In genomic region chr15:92082217-92082843, GRCh38 we compare ENCODE assay signal across 8 cellular contexts.
DNase-seq lines count a peak whose midpoint lies in the region; ATAC-seq and TF ChIP-seq lines count a peak whose summit lies in the region.

No MANE protein-coding gene starts in this region.

- POLR2A ChIA-PET in AG04450 (lab: Yijun Ruan, JAX) (interaction anchor here (0.6 kb wide), 1 partner anchor 113 kb away, joined by 3 read pairs; no protein-coding TSS in a partner anchor), RWPE1 (lab: Yijun Ruan, JAX; ENCODE audit: low non-redundant PET) (no interaction called here)

- ATAC-seq in HG03469 (IDR thresholded peaks at IDR 0.05; ENCODE audit: unreplicated experiment) = no peak

- H3K9me3 ChIP-seq in AG04450 (ENCODE audit: control insufficient read depth, insufficient read depth, low read length) (no peaks in the 10 kb centered on the region), adrenal gland (replicated peaks in 1 of 3) (no peaks in the 10 kb centered on the region), left ventricle myocardium inferior (replicated peaks) (no peaks in the 10 kb centered on the region)

- no peak overlapping the region for H3K27ac ChIP-seq in AG04450 (ENCODE audit: low read depth, low read length)
- H3K27ac ChIP-seq in KMS-11 = no peak overlapping the region
- H3K27ac ChIP-seq in RWPE1 = no peak overlapping the region
- H3K27ac ChIP-seq in adrenal gland = no peak overlapping the region
- H3K27ac ChIP-seq in left ventricle myocardium inferior (replicated peaks) = peak overlapping the region; percentile 74

- H4K20me1 ChIP-seq in KMS-11 (ENCODE audit: insufficient read depth) = no peaks in the 10 kb centered on the region

- H3K27me3 ChIP-seq in AG04450 (ENCODE audit: control insufficient read depth, insufficient read depth, low read length) (no peaks in the 10 kb centered on the region), KMS-11 (ENCODE audit: insufficient read depth, low read depth) (no peaks in the 10 kb centered on the region), adrenal gland (no peaks in the 10 kb centered on the region), left ventricle myocardium inferior (ENCODE audit: low read depth) (no peaks in the 10 kb centered on the region)

- no peak overlapping the region for H3K4me2 ChIP-seq in KMS-11

- in situ Hi-C loops in GM13976 (cut with MboI; ENCODE audit: low sequenced_read_pairs, unreplicated experiment) = loop anchor here (10.0 to 25.0 kb wide), 2 partner anchors 630 to 778 kb away; no protein-coding TSS in a partner anchor

- H3K79me2 ChIP-seq in KMS-11 (ENCODE audit: insufficient read depth, low read depth) = no peaks in the 10 kb centered on the region

- DNase-seq in AG04450 (ENCODE audit: low read depth, low spot score) (peak; percentile 47), GM13976 (ENCODE audit: low spot score) (peak; percentile 63), RWPE1 (ENCODE audit: low spot score) (peak; percentile 63), adrenal gland (peak; percentile 59 to 89 (median 69)), left ventricle myocardium inferior (peak; percentile 67), retina (peak; percentile 89)

- CTCF ChIA-PET in AG04450 (lab: Charles Lee) (interaction anchor here (0.5 to 4.6 kb wide), 20 partner anchors 8 to 784 kb away, joined by 3 to 31 read pairs (median 4); partner anchors contain the start of gene SLCO3A1), RWPE1 (lab: Yijun Ruan, JAX) (interaction anchor here (0.6 to 1.0 kb wide), 4 partner anchors 141 to 389 kb away, joined by 3 to 4 read pairs (median 3); no protein-coding TSS in a partner anchor)

- H3K36me3 ChIP-seq in KMS-11 (ENCODE audit: insufficient read depth) = no peaks in the 10 kb centered on the region
- H3K36me3 ChIP-seq in adrenal gland (replicated peaks in 1 of 2) = no peaks in the 10 kb centered on the region
- H3K36me3 ChIP-seq in left ventricle myocardium inferior = no peaks in the 10 kb centered on the region

- no peak overlapping the region for H3K9ac ChIP-seq in KMS-11

- TF ChIP-seq CTCF in AG04450 (IDR thresholded peaks at IDR 0.05; ENCODE audit: low read depth, low read length) = peak; percentile 88
- peak; percentile 85 for TF ChIP-seq CTCF in GM13976 (IDR thresholded peaks at IDR 0.05; ENCODE audit: borderline replicate concordance, control extremely low read depth, extremely low read depth, insufficient read depth, missing control alignments)
- TF ChIP-seq CTCF in KMS-11 (conservative IDR thresholded peaks at IDR 0.05; ENCODE audit: low read depth, low read length) = peak; percentile 87
- peak; percentile 95 for TF ChIP-seq CTCF in RWPE1 (conservative IDR thresholded peaks at IDR 0.05; ENCODE audit: low read depth)
- peak; percentile 66 to 84 (median 81) for TF ChIP-seq CTCF in adrenal gland (IDR thresholded peaks at IDR 0.05)
- peak; percentile 90 for TF ChIP-seq CTCF in left ventricle myocardium inferior (IDR thresholded peaks at IDR 0.05; ENCODE audit: borderline replicate concordance)

- no peak for TF ChIP-seq POLR2A in adrenal gland (IDR thresholded peaks at IDR 0.05)

- H2AFZ ChIP-seq in KMS-11 (ENCODE audit: low read depth) = no peak overlapping the region

- H3K4me1 ChIP-seq in KMS-11 (ENCODE audit: low read depth, poor library complexity, severe bottlenecking) (no peaks in the 10 kb centered on the region), adrenal gland (replicated peaks in 1 of 2) (peaks cover 4 to 18% of the 10 kb centered on the region in 2 donors), left ventricle myocardium inferior (peaks cover 32% of the 10 kb centered on the region)

- intact Hi-C loops in adrenal gland (cut with DNase I) (loop anchor here in 1 of 2 donors (5.0 kb wide), 1 partner anchor 780 kb away; no protein-coding TSS in a partner anchor), left ventricle myocardium inferior (cut with micrococcal nuclease) (loop anchor here (10.0 kb wide), 3 partner anchors 208 to 778 kb away; no protein-coding TSS in a partner anchor)

- WGBS in adrenal gland, 4 donors = 8 to 13% (median 10%) methylated on average over 6 to 9 of the region's 9 CpGs

- H3K4me3 ChIP-seq in AG04450 (ENCODE audit: low read depth, low read length) (no peak overlapping the region), KMS-11 (IDR thresholded peaks at IDR 0.05; ENCODE audit: insufficient read depth, low read depth, low read length) (no peak overlapping the region), adrenal gland (no peak overlapping the region), left ventricle myocardium inferior (peak overlapping the region; percentile 20)
